In the genomic region with DNA sequence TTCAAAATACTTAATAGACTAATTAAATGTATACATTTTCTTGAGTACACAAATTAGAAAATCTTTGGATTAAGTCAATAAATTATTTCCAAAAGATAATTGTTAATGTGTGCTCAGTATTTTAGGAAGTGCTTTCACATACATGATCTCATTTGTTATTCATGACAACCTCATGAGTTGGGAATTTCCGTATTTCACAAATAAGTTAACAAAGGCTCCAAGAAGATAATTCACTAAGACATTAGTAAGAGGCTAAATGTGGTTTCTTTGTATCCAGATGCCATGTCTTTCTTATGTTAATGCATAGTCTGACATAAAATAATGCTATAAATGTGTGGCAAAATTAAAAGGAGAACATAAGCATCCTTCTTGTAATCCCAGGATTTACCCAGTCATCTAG, we compare ENCODE assay signal across 17 cellular contexts.
A peak's percentile ranks its signal among the peaks of the same experiment; 100 is the strongest.
DNase-seq lines count a peak whose midpoint lies in the region; ATAC-seq and TF ChIP-seq lines count a peak whose summit lies in the region.
"Had no signal": no experiment of that assay in that cellular context is flagged by ENCODE, and none has a peak within 500 bp of the region (broad histone marks: within the 10 kb centered on the region; RNA-seq: fewer than 3 reads in every experiment).

No MANE protein-coding gene starts in this region.

- H3K4me3 ChIP-seq in mammary epithelial cell (replicated peaks in 1 of 3; ENCODE audit: insufficient read depth in 1 of 3, low read depth in 2 of 3, low read length in 3 of 3) = no peak overlapping the region
- no peak overlapping the region for H3K4me3 ChIP-seq in astrocyte of the spinal cord (ENCODE audit: low read depth, low read length)
- no peak overlapping the region for H3K4me3 ChIP-seq in fibroblast of the aortic adventitia (ENCODE audit: low read depth, low read length)
- H3K4me3 ChIP-seq in Karpas-422 (ENCODE audit: low read length) = no peak overlapping the region
- H3K4me3 ChIP-seq in gastroesophageal sphincter = no peak overlapping the region
- H3K4me3 ChIP-seq: BLaER1 treated with 17β-estradiol and CSF1 and Interleukin-3, amounts not matched to agents 10 nM and 100 nM had no signal

- TF ChIP-seq CTCF in mammary epithelial cell (conservative IDR thresholded peaks at IDR 0.05 in 1 of 2, IDR thresholded peaks at IDR 0.05 in 1 of 2; ENCODE audit: extremely low read depth in 1 of 2, insufficient read depth in 1 of 2, low read depth in 1 of 2, low read length in 2 of 2) (no peak), MCF 10A (IDR thresholded peaks at IDR 0.05; ENCODE audit: unreplicated experiment) (no peak), astrocyte of the spinal cord (IDR thresholded peaks at IDR 0.05; ENCODE audit: low read depth, low read length) (no peak), fibroblast of the aortic adventitia (IDR thresholded peaks at IDR 0.05; ENCODE audit: insufficient read depth, low read length) (no peak), gastroesophageal sphincter (IDR thresholded peaks at IDR 0.05) (no peak)

- H3K4me3 Mint-ChIP-seq in MCF 10A (ENCODE audit: unreplicated experiment) = no peak overlapping the region
- H3K4me3 Mint-ChIP-seq: CD8-positive, alpha-beta memory T cell; H9 had no signal

- ATAC-seq in HG03521 (IDR thresholded peaks at IDR 0.05; ENCODE audit: unreplicated experiment) = no peak
- no peak for ATAC-seq in GM18861 (IDR thresholded peaks at IDR 0.05; ENCODE audit: unreplicated experiment)
- ATAC-seq in gastroesophageal sphincter = no peak

- POLR2A ChIA-PET in MCF 10A (lab: Yijun Ruan, JAX) = interaction anchor here (1.1 kb wide), 1 partner anchor 9 kb away, joined by 3 read pairs; no protein-coding TSS in a partner anchor

- H3K9me2 ChIP-seq in Karpas-422 (replicated peaks; ENCODE audit: insufficient read depth, low read length) = no peaks in the 10 kb centered on the region

- H3K9me3 ChIP-seq in mammary epithelial cell (replicated peaks; ENCODE audit: insufficient read depth, low read length) (peaks cover 3% of the 10 kb centered on the region), Karpas-422 (ENCODE audit: low read length) (no peaks in the 10 kb centered on the region), gastroesophageal sphincter (no peaks in the 10 kb centered on the region)

- H3K36me3 ChIP-seq in mammary epithelial cell (ENCODE audit: insufficient read depth, low read length) (no peaks in the 10 kb centered on the region), Karpas-422 (ENCODE audit: insufficient read depth, low read length) (no peaks in the 10 kb centered on the region), gastroesophageal sphincter (no peaks in the 10 kb centered on the region)
- H3K36me3 ChIP-seq: BLaER1 treated with 17β-estradiol and CSF1 and Interleukin-3, amounts not matched to agents 10 nM and 100 nM had no signal

- intact Hi-C loops in mammary epithelial cell (cut with micrococcal nuclease) (no loop called here), MCF 10A (cut with micrococcal nuclease) (no loop called here)

- no peaks in the 10 kb centered on the region for H3K4me1 ChIP-seq in mammary epithelial cell (ENCODE audit: insufficient read depth, low read length)
- peaks cover 7% of the 10 kb centered on the region for H3K4me1 ChIP-seq in Karpas-422 (ENCODE audit: low read length)
- no peaks in the 10 kb centered on the region for H3K4me1 ChIP-seq in gastroesophageal sphincter

- H3K27me3 ChIP-seq in mammary epithelial cell (ENCODE audit: insufficient read depth, low read length) (no peaks in the 10 kb centered on the region), Karpas-422 (ENCODE audit: low read length) (no peaks in the 10 kb centered on the region), gastroesophageal sphincter (no peaks in the 10 kb centered on the region)
- H3K27me3 ChIP-seq: BLaER1 treated with 17β-estradiol and CSF1 and Interleukin-3, amounts not matched to agents 10 nM and 100 nM had no signal

- no peaks in the 10 kb centered on the region for H3K36me3 Mint-ChIP-seq in MCF 10A (ENCODE audit: insufficient read depth, unreplicated experiment)
- H3K36me3 Mint-ChIP-seq: CD8-positive, alpha-beta memory T cell had no signal

- H3K79me2 ChIP-seq in mammary epithelial cell (ENCODE audit: insufficient read depth, low read length) = no peaks in the 10 kb centered on the region
- no peaks in the 10 kb centered on the region for H3K79me2 ChIP-seq in Karpas-422 (ENCODE audit: low read length)

- H2AFZ ChIP-seq in mammary epithelial cell (ENCODE audit: low read depth, low read length) = no peak overlapping the region
- no peak overlapping the region for H2AFZ ChIP-seq in Karpas-422 (ENCODE audit: low read length)

- H4K20me1 ChIP-seq in mammary epithelial cell (ENCODE audit: insufficient read depth, low read length) (no peaks in the 10 kb centered on the region), Karpas-422 (ENCODE audit: insufficient read depth, low read depth, low read length) (no peaks in the 10 kb centered on the region)
- H4K20me1 ChIP-seq: BLaER1 treated with 17β-estradiol and CSF1 and Interleukin-3, amounts not matched to agents 10 nM and 100 nM had no signal

- DNase-seq in mammary epithelial cell (peak; percentile 40), MCF 10A (ENCODE audit: unreplicated experiment) (no peak), astrocyte of the spinal cord (ENCODE audit: low read depth, low spot score) (peak; percentile 19), fibroblast of the aortic adventitia (ENCODE audit: low read depth) (peak; percentile 72), Karpas-422 (no peak)
- DNase-seq: CD8-positive, alpha-beta memory T cell; DND-41; H9; NCI-H1417 treated with DMSO at 0.1 percent for 48 hours; NCI-H2171; NCI-H748 treated with DMSO at 0.1 percent for 48 hours; RPMI8226 had no signal

- in situ Hi-C loops in mammary epithelial cell (cut with MboI; ENCODE audit: low sequenced_read_pairs in 2 of 2) (no loop called here), astrocyte of the spinal cord (cut with HindIII; ENCODE audit: low sequenced_read_pairs) (no loop called here)

- BruUV-seq in mammary epithelial cell (replicated peaks; lab: Mats Ljungman, UMichigan) (no TSS peak), MCF 10A (replicated peaks; lab: Mats Ljungman, UMichigan) (no TSS peak)

- TF ChIP-seq POLR2A in gastroesophageal sphincter (IDR thresholded peaks at IDR 0.05) = no peak

- H3K27ac ChIP-seq in mammary epithelial cell (ENCODE audit: insufficient read depth, low read depth, low read length) (no peak overlapping the region), Karpas-422 (ENCODE audit: low read length) (no peak overlapping the region), gastroesophageal sphincter (no peak overlapping the region)
- H3K27ac ChIP-seq: 22Rv1; BLaER1 treated with 17β-estradiol and CSF1 and Interleukin-3, amounts not matched to agents 10 nM and 100 nM had no signal

- H3K4me1 Mint-ChIP-seq in MCF 10A (ENCODE audit: insufficient read depth, unreplicated experiment) = peaks cover 5% of the 10 kb centered on the region
- H3K4me1 Mint-ChIP-seq: CD8-positive, alpha-beta memory T cell; H9 had no signal

- WGBS in mammary epithelial cell (ENCODE audit: low coverage, missing lambda C conversion rate) = 54% methylated on average over 1 of the region's 1 CpG
- 38 to 64% methylated on average over 1 of the region's 1 CpG for WGBS in gastroesophageal sphincter (ENCODE audit: low coverage in 1 of 2), 2 donors

- TF ChIP-seq EP300 in gastroesophageal sphincter (IDR thresholded peaks at IDR 0.05) = no peak

- H3K9ac ChIP-seq in mammary epithelial cell (ENCODE audit: insufficient read depth, low read length) (no peak overlapping the region), Karpas-422 (ENCODE audit: low read length) (no peak overlapping the region)
- H3K9ac ChIP-seq: BLaER1 treated with 17β-estradiol and CSF1 and Interleukin-3, amounts not matched to agents 10 nM and 100 nM had no signal

- H3K9me3 Mint-ChIP-seq in MCF 10A (ENCODE audit: unreplicated experiment) = peaks cover 10% of the 10 kb centered on the region

- CTCF ChIA-PET in mammary epithelial cell (lab: Charles Lee; ENCODE audit: low non-redundant PET) (no interaction called here), MCF 10A (lab: Yijun Ruan, JAX) (interaction anchor here (1.2 kb wide), 2 partner anchors 9 to 13 kb away, joined by 4 to 5 read pairs; no protein-coding TSS in a partner anchor)

- H3K27ac Mint-ChIP-seq in MCF 10A (ENCODE audit: low read depth, unreplicated experiment) = no peak overlapping the region
- H3K27ac Mint-ChIP-seq: CD8-positive, alpha-beta memory T cell; H9 had no signal

- no peak overlapping the region for H3K4me2 ChIP-seq in mammary epithelial cell (ENCODE audit: insufficient read depth, low read depth, low read length)
- H3K4me2 ChIP-seq in Karpas-422 (ENCODE audit: low read depth, low read length, poor library complexity, severe bottlenecking) = no peak overlapping the region
- H3K4me2 ChIP-seq: BLaER1 treated with 17β-estradiol and CSF1 and Interleukin-3, amounts not matched to agents 10 nM and 100 nM had no signal

- dilution Hi-C loops in mammary epithelial cell (cut with HindIII; ENCODE audit: low sequenced_read_pairs) = no loop called here

- H3K27me3 Mint-ChIP-seq in MCF 10A (ENCODE audit: insufficient read depth, unreplicated experiment) = no peaks in the 10 kb centered on the region

Comparison
In these comparisons a context has a peak if more than half of its experiments do, and no peak if none do; other contexts are left out.
1. DNase-seq: peak in mammary epithelial cell (single experiment), astrocyte of the spinal cord (single experiment) and fibroblast of the aortic adventitia (single experiment); none in MCF 10A (single experiment) and Karpas-422 (single experiment).